In the genomic region with DNA sequence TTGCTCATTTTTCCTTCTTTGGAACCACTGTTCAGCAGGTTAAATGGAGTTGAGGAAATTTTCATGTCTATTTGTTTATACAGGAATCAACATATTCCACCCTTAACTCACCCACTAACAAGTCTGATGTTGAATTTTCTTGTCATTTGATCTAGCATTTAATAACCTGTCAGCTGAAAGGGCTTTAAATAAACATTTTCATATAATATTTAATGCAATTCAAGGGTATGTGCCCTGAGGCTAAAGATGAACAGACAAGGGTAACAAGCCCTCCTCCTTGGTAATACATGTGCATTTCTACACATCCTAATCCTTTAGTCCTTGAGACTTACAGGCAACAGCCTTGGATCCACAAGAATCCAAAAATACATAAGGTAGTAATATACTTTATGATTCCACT, we compare ENCODE assay signal across 27 cellular contexts.
"Had no signal": no experiment of that assay in that cellular context is flagged by ENCODE, and none has a peak within 500 bp of the region (broad histone marks: within the 10 kb centered on the region; RNA-seq: fewer than 3 reads in every experiment).

No MANE protein-coding gene starts in this region.

- H3K27me3 Mint-ChIP-seq: activated CD4-positive, alpha-beta memory T cell treated with anti-CD3 and anti-CD28 coated beads, Interleukin-2, amount 10 ng/mL, durations not matched to agents 7 days and 5 days; activated CD4-positive, alpha-beta T cell treated with anti-CD3 and anti-CD28 coated beads for 36 hours; activated T-cell treated with anti-CD3 and anti-CD28 coated beads, Interleukin-2, amount 50 U/mL, for 24 hours; central memory CD8-positive, alpha-beta T cell; dendritic cell treated with granulocyte-macrophage colony-stimulating factor and Interleukin-4, amounts not matched to agents 40 ng/mL and 50 ng/mL, for 4 days had no signal

- H3K27ac Mint-ChIP-seq: activated CD4-positive, alpha-beta memory T cell treated with anti-CD3 and anti-CD28 coated beads, Interleukin-2, amount 10 ng/mL, durations not matched to agents 7 days and 5 days; activated CD4-positive, alpha-beta T cell treated with anti-CD3 and anti-CD28 coated beads for 36 hours; activated CD4-positive, alpha-beta T cell treated with anti-CD3 and anti-CD28 coated beads, Interleukin-2, amount 10 ng/mL, durations not matched to agents 24 days and 14 days; activated naive CD4-positive, alpha-beta T cell treated with anti-CD3 and anti-CD28 coated beads, Interleukin-2, amount 10 ng/mL, durations not matched to agents 7 days and 5 days; activated naive CD4-positive, alpha-beta T cell treated with anti-CD3 and anti-CD28 coated beads, Interleukin-2, amount 50 U/mL, for 72 hours; activated naive CD8-positive, alpha-beta T cell treated with anti-CD3 and anti-CD28 coated beads, Interleukin-2, amount 10 ng/mL, durations not matched to agents 7 days and 5 days; activated T-cell treated with anti-CD3 and anti-CD28 coated beads, Interleukin-2, amount 50 U/mL, for 24 hours; activated T-cell treated with anti-CD3 and anti-CD28 coated beads, Interleukin-2, amount 50 U/mL, for 72 hours; dendritic cell treated with granulocyte-macrophage colony-stimulating factor and Interleukin-4, amounts not matched to agents 40 ng/mL and 50 ng/mL, for 4 days; endodermal cell had no signal

- ATAC-seq: activated CD4-positive, alpha-beta T cell treated with anti-CD3 and anti-CD28 coated beads for 36 hours; activated naive CD4-positive, alpha-beta T cell treated with anti-CD3 and anti-CD28 coated beads, Interleukin-2, amount 50 U/mL, for 72 hours; activated T-cell treated with anti-CD3 and anti-CD28 coated beads, Interleukin-2, amount 50 U/mL, for 72 hours; esophagus mucosa had no signal

- DNase-seq: activated CD4-positive, alpha-beta memory T cell treated with anti-CD3 and anti-CD28 coated beads, Interleukin-2, amount 10 ng/mL, durations not matched to agents 7 days and 5 days; activated CD4-positive, alpha-beta T cell treated with anti-CD3 and anti-CD28 coated beads for 36 hours; activated CD4-positive, alpha-beta T cell treated with anti-CD3 and anti-CD28 coated beads, Interleukin-2, amount 10 ng/mL, durations not matched to agents 24 days and 14 days; activated CD4-positive, alpha-beta T cell treated with anti-CD3 and anti-CD28 coated beads, Interleukin-2, amount 50 U/mL, for 4 hours; activated CD4-positive, CD25-positive, alpha-beta regulatory T cell; activated CD4-positive, CD25-positive, alpha-beta regulatory T cell treated with anti-CD3 and anti-CD28 coated beads, Interleukin-2, amount 50 U/mL, for 72 hours; activated CD8-positive, alpha-beta memory T cell treated with anti-CD3 and anti-CD28 coated beads, Interleukin-2, amount 50 U/mL, for 48 hours; activated gamma-delta T cell; activated naive CD4-positive, alpha-beta T cell; activated naive CD4-positive, alpha-beta T cell treated with anti-CD3 and anti-CD28 coated beads, Interleukin-2, amount 10 ng/mL, durations not matched to agents 7 days and 5 days; activated naive CD8-positive, alpha-beta T cell treated with anti-CD3 and anti-CD28 coated beads, Interleukin-2, amount 10 ng/mL, durations not matched to agents 7 days and 5 days; activated T-cell treated with anti-CD3 and anti-CD28 coated beads for 4 hours; activated T-cell treated with anti-CD3 and anti-CD28 coated beads, Interleukin-2, amount 50 U/mL, for 24 hours; activated T-cell treated with anti-CD3 and anti-CD28 coated beads, Interleukin-2, amount 50 U/mL, for 72 hours; amniotic stem cell; anterior cingulate cortex; brain microvascular endothelial cell; dorsolateral prefrontal cortex; effector memory CD4-positive, alpha-beta T cell; endodermal cell; foreskin fibroblast; head of caudate nucleus; T-helper 2 cell had no signal

- H3K4me3 Mint-ChIP-seq: activated CD4-positive, alpha-beta memory T cell treated with anti-CD3 and anti-CD28 coated beads, Interleukin-2, amount 10 ng/mL, durations not matched to agents 7 days and 5 days; activated CD4-positive, alpha-beta T cell treated with anti-CD3 and anti-CD28 coated beads for 36 hours; activated CD4-positive, alpha-beta T cell treated with anti-CD3 and anti-CD28 coated beads, Interleukin-2, amount 10 ng/mL, durations not matched to agents 24 days and 14 days; activated naive CD4-positive, alpha-beta T cell treated with anti-CD3 and anti-CD28 coated beads, Interleukin-2, amount 10 ng/mL, durations not matched to agents 7 days and 5 days; activated naive CD8-positive, alpha-beta T cell treated with anti-CD3 and anti-CD28 coated beads, Interleukin-2, amount 10 ng/mL, durations not matched to agents 7 days and 5 days; activated T-cell treated with anti-CD3 and anti-CD28 coated beads, Interleukin-2, amount 50 U/mL, for 24 hours; activated T-cell treated with anti-CD3 and anti-CD28 coated beads, Interleukin-2, amount 50 U/mL, for 72 hours; central memory CD8-positive, alpha-beta T cell; dendritic cell treated with granulocyte-macrophage colony-stimulating factor and Interleukin-4, amounts not matched to agents 40 ng/mL and 50 ng/mL, for 4 days; endodermal cell had no signal

- H3K9me3 Mint-ChIP-seq: activated CD4-positive, alpha-beta T cell treated with anti-CD3 and anti-CD28 coated beads, Interleukin-2, amount 10 ng/mL, durations not matched to agents 24 days and 14 days; activated naive CD4-positive, alpha-beta T cell treated with anti-CD3 and anti-CD28 coated beads, Interleukin-2, amount 10 ng/mL, durations not matched to agents 7 days and 5 days; activated T-cell treated with anti-CD3 and anti-CD28 coated beads, Interleukin-2, amount 50 U/mL, for 24 hours; dendritic cell treated with granulocyte-macrophage colony-stimulating factor and Interleukin-4, amounts not matched to agents 40 ng/mL and 50 ng/mL, for 4 days; endodermal cell had no signal

- H3K36me3 Mint-ChIP-seq: activated naive CD4-positive, alpha-beta T cell treated with anti-CD3 and anti-CD28 coated beads, Interleukin-2, amount 50 U/mL, for 72 hours; activated naive CD8-positive, alpha-beta T cell treated with anti-CD3 and anti-CD28 coated beads, Interleukin-2, amount 10 ng/mL, durations not matched to agents 7 days and 5 days had no signal

- H3K4me1 Mint-ChIP-seq: activated CD4-positive, alpha-beta memory T cell treated with anti-CD3 and anti-CD28 coated beads, Interleukin-2, amount 10 ng/mL, durations not matched to agents 7 days and 5 days; activated CD4-positive, alpha-beta T cell treated with anti-CD3 and anti-CD28 coated beads for 36 hours; activated CD4-positive, alpha-beta T cell treated with anti-CD3 and anti-CD28 coated beads, Interleukin-2, amount 10 ng/mL, durations not matched to agents 24 days and 14 days; activated naive CD4-positive, alpha-beta T cell treated with anti-CD3 and anti-CD28 coated beads, Interleukin-2, amount 10 ng/mL, durations not matched to agents 7 days and 5 days; activated naive CD8-positive, alpha-beta T cell treated with anti-CD3 and anti-CD28 coated beads, Interleukin-2, amount 10 ng/mL, durations not matched to agents 7 days and 5 days; central memory CD8-positive, alpha-beta T cell had no signal
